In the genomic region with DNA sequence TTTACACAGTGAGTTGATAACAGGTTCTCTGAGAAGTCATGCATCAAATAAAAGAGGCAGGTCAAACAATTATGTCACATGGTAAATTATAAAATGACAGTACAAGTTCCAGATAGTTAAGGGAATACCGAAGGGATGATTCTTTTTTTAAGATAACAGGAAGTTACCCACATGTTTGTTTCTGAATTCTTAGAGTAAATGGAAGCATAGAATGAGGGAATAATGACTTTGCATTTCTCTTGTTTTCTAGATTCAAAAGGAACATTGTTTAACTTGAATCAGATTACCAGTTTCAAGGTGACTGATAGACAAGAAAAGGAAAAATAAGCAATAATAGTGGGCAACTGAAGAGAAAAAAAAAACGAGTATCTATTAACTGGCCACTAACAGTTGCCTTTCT, we compare ENCODE assay signal across 23 cellular contexts.
DNase-seq lines count a peak whose midpoint lies in the region; ATAC-seq, FAIRE-seq and TF ChIP-seq lines count a peak whose summit lies in the region.
"Had no signal": no experiment of that assay in that cellular context is flagged by ENCODE, and none has a peak within 500 bp of the region (broad histone marks: within the 10 kb centered on the region; RNA-seq: fewer than 3 reads in every experiment).

No MANE protein-coding gene starts in this region.

- no peaks in the 10 kb centered on the region for H3K9me1 ChIP-seq in IMR-90 (ENCODE audit: insufficient read depth, low read length)
- no peaks in the 10 kb centered on the region for H3K9me1 ChIP-seq in K562 (ENCODE audit: control insufficient read depth, insufficient read depth, low read length)

- no peak for TF ChIP-seq CTCF in IMR-90 (conservative IDR thresholded peaks at IDR 0.05; ENCODE audit: low read depth, low read length)
- TF ChIP-seq CTCF in K562 (IDR thresholded peaks at IDR 0.05 in 2 of 3, conservative IDR thresholded peaks at IDR 0.05 in 1 of 3; ENCODE audit: insufficient read depth in 2 of 3, low read depth in 1 of 3, low read length in 3 of 3) = no peak
- TF ChIP-seq CTCF in WERI-Rb-1 (IDR thresholded peaks at IDR 0.05; ENCODE audit: low read depth, low read length) = no peak

- H3K9me3 ChIP-seq in IMR-90 (ENCODE audit: control insufficient read depth, insufficient read depth, low read length) (no peaks in the 10 kb centered on the region), K562 (replicated peaks; ENCODE audit: control insufficient read depth, insufficient read depth, low read depth, low read length) (no peaks in the 10 kb centered on the region), WERI-Rb-1 (ENCODE audit: severe bottlenecking) (no peaks in the 10 kb centered on the region)

- H3K4me1 Mint-ChIP-seq in activated T-helper 1 cell treated with anti-CD3 and anti-CD28 coated beads, Interleukin-12 subunit alpha, Interleukin-12 subunit beta, Interleukin-2, Interleukin-4 antibody, amounts not matched to agents 30 ng/mL and 10 ng/mL and 1 ng/mL, durations not matched to agents 14 hours and 24 hours and 36 hours (ENCODE audit: low read depth) = no peaks in the 10 kb centered on the region
- H3K4me1 Mint-ChIP-seq: B cell had no signal

- H3K27ac Mint-ChIP-seq in activated T-helper 1 cell treated with anti-CD3 and anti-CD28 coated beads, Interleukin-12 subunit alpha, Interleukin-12 subunit beta, Interleukin-2, Interleukin-4 antibody, amounts not matched to agents 30 ng/mL and 10 ng/mL and 1 ng/mL, durations not matched to agents 14 hours and 24 hours and 36 hours = no peak overlapping the region
- H3K27ac Mint-ChIP-seq: B cell, CD14-positive monocyte had no signal

- ATAC-seq in IMR-90 (ENCODE audit: low read depth) (no peak), K562 (no peak)
- ATAC-seq: Right ventricle myocardium inferior had no signal

- TF ChIP-seq POLR2A in IMR-90 (IDR thresholded peaks at IDR 0.05; ENCODE audit: low read depth, low read length) = no peak
- TF ChIP-seq POLR2A in K562 (conservative IDR thresholded peaks at IDR 0.05) = no peak

- H4K91ac ChIP-seq in IMR-90 (ENCODE audit: insufficient read depth, low read depth, low read length) = no peak overlapping the region

- DNase-seq in A172 (ENCODE audit: low spot score) = peak; percentile 39
- peak; percentile 53 for DNase-seq in EH (ENCODE audit: low read depth)
- DNase-seq in IMR-90 = peak; percentile 21
- no peak for DNase-seq in K562 (ENCODE audit: extremely low read depth in 1 of 4, low spot score in 3 of 4)
- DNase-seq in activated T-helper 1 cell treated with anti-CD3 and anti-CD28 coated beads, Interleukin-12 subunit alpha, Interleukin-12 subunit beta, Interleukin-2, Interleukin-4 antibody, amounts not matched to agents 30 ng/mL and 10 ng/mL and 1 ng/mL, durations not matched to agents 14 hours and 24 hours and 36 hours (ENCODE audit: low spot score) = no peak
- no peak for DNase-seq in stimulated activated CD4-positive, alpha-beta T cell treated with anti-CD3 and anti-CD28 coated beads, Interleukin-15, amount 100 ng/mL, for 24 hours
- DNase-seq in inferior parietal cortex (ENCODE audit: extremely low spot score) = no peak
- no peak for DNase-seq in WERI-Rb-1
- DNase-seq: DMS79 treated with DMSO at 0.1 percent for 48 hours, KBM-7, MV-4-11, NCI-H1105 treated with DMSO at 0.1 percent for 48 hours, NCI-H1694, NCI-H2081, NCI-H2171, NCI-H524 treated with DMSO at 0.1 percent for 48 hours, NCI-H82, SW 1271 had no signal

- H4K8ac ChIP-seq in IMR-90 (ENCODE audit: low read depth in 2 of 2, low read length in 2 of 2) = no peak overlapping the region

- no peaks in the 10 kb centered on the region for H3K4me1 ChIP-seq in IMR-90 (ENCODE audit: control insufficient read depth, insufficient read depth, low read length)
- no peaks in the 10 kb centered on the region for H3K4me1 ChIP-seq in K562 (replicated peaks in 1 of 2; ENCODE audit: control insufficient read depth in 2 of 2, insufficient read depth in 2 of 2, low read length in 2 of 2)

- no peak overlapping the region for H3K56ac ChIP-seq in IMR-90 (ENCODE audit: extremely low read depth, insufficient read depth, low read length)

- TF ChIP-seq EP300 in K562 (IDR thresholded peaks at IDR 0.05; ENCODE audit: low read length) = no peak

- no peak overlapping the region for H2AFZ ChIP-seq in IMR-90 (replicated peaks; ENCODE audit: low read length, poor library complexity)
- H2AFZ ChIP-seq in K562 (ENCODE audit: low read depth, low read length) = no peak overlapping the region

- POLR2A ChIA-PET in IMR-90 (lab: Charles Lee; ENCODE audit: unreplicated experiment) = no interaction called here
- POLR2A ChIA-PET in K562 (lab: Yijun Ruan, JAX) = no interaction called here

- H4K5ac ChIP-seq in IMR-90 (ENCODE audit: low read depth, low read length) = no peak overlapping the region

- CTCF ChIA-PET in IMR-90 (lab: Yijun Ruan, JAX) = no interaction called here
- CTCF ChIA-PET in K562 (lab: Yijun Ruan, JAX; ENCODE audit: low intra/inter-chr PET ratio) = no interaction called here

- H3K18ac ChIP-seq in IMR-90 (ENCODE audit: low read depth, low read length) = no peak overlapping the region

- H3K36me3 Mint-ChIP-seq in activated T-helper 1 cell treated with anti-CD3 and anti-CD28 coated beads, Interleukin-12 subunit alpha, Interleukin-12 subunit beta, Interleukin-2, Interleukin-4 antibody, amounts not matched to agents 30 ng/mL and 10 ng/mL and 1 ng/mL, durations not matched to agents 14 hours and 24 hours and 36 hours (ENCODE audit: low read depth) = peaks cover 5% of the 10 kb centered on the region

- BruUV-seq in IMR-90 (replicated peaks; lab: Mats Ljungman, UMichigan) = TSS peak; percentile 32
- BruUV-seq in K562 (replicated peaks; lab: Mats Ljungman, UMichigan) = no TSS peak

- no peak for FAIRE-seq in K562 (lab: Jason Lieb, UNC)
- FAIRE-seq: A204.1, G401.6 had no signal

- intact Hi-C loops in IMR-90 (cut with micrococcal nuclease) = no loop called here
- intact Hi-C loops in K562 (cut with micrococcal nuclease) = no loop called here
- intact Hi-C loops in activated T-helper 1 cell treated with anti-CD3 and anti-CD28 coated beads, Interleukin-12 subunit alpha, Interleukin-12 subunit beta, Interleukin-2, Interleukin-4 antibody, amounts not matched to agents 30 ng/mL and 10 ng/mL and 1 ng/mL, durations not matched to agents 14 hours and 24 hours and 36 hours (cut with micrococcal nuclease) = no loop called here

- in situ Hi-C loops in IMR-90 (cut with MboI; ENCODE audit: low sequenced_read_pairs) (no loop called here), K562 (cut with MboI) (no loop called here)

- no peak overlapping the region for H2AK9ac ChIP-seq in IMR-90 (replicated peaks; ENCODE audit: low read depth, low read length, poor library complexity)

- no peaks in the 10 kb centered on the region for H3K27me3 Mint-ChIP-seq in activated T-helper 1 cell treated with anti-CD3 and anti-CD28 coated beads, Interleukin-12 subunit alpha, Interleukin-12 subunit beta, Interleukin-2, Interleukin-4 antibody, amounts not matched to agents 30 ng/mL and 10 ng/mL and 1 ng/mL, durations not matched to agents 14 hours and 24 hours and 36 hours (ENCODE audit: insufficient read depth)
- H3K27me3 Mint-ChIP-seq: B cell had no signal

- no peak overlapping the region for H2BK20ac ChIP-seq in IMR-90 (ENCODE audit: low read depth, low read length)

- no peak overlapping the region for H3K23ac ChIP-seq in IMR-90 (ENCODE audit: low read depth, low read length)

- H4K20me1 ChIP-seq in IMR-90 (ENCODE audit: insufficient read depth, low read length) (no peaks in the 10 kb centered on the region), K562 (replicated peaks; ENCODE audit: control insufficient read depth, insufficient read depth, low read length) (no peaks in the 10 kb centered on the region)

- H3K14ac ChIP-seq in IMR-90 (replicated peaks; ENCODE audit: low read depth, low read length) = no peak overlapping the region

- H3K9me3 Mint-ChIP-seq in activated T-helper 1 cell treated with anti-CD3 and anti-CD28 coated beads, Interleukin-12 subunit alpha, Interleukin-12 subunit beta, Interleukin-2, Interleukin-4 antibody, amounts not matched to agents 30 ng/mL and 10 ng/mL and 1 ng/mL, durations not matched to agents 14 hours and 24 hours and 36 hours = no peaks in the 10 kb centered on the region

- H3K4me3 Mint-ChIP-seq in activated T-helper 1 cell treated with anti-CD3 and anti-CD28 coated beads, Interleukin-12 subunit alpha, Interleukin-12 subunit beta, Interleukin-2, Interleukin-4 antibody, amounts not matched to agents 30 ng/mL and 10 ng/mL and 1 ng/mL, durations not matched to agents 14 hours and 24 hours and 36 hours = no peak overlapping the region
- H3K4me3 Mint-ChIP-seq: B cell, CD14-positive monocyte had no signal

- H3K9ac ChIP-seq in IMR-90 (ENCODE audit: low read depth, low read length) (no peak overlapping the region), K562 (ENCODE audit: insufficient read depth in 1 of 2, low read depth in 2 of 2, low read length in 2 of 2) (no peak overlapping the region)

- H3K4me3 ChIP-seq in IMR-90 (ENCODE audit: insufficient read depth, low read depth, low read length) (no peak overlapping the region), K562 (no peak overlapping the region), WERI-Rb-1 (ENCODE audit: low read depth, low read length) (no peak overlapping the region)

- no peak overlapping the region for H3K4me2 ChIP-seq in IMR-90 (ENCODE audit: low read depth, low read length)
- no peak overlapping the region for H3K4me2 ChIP-seq in K562 (ENCODE audit: insufficient read depth, low read length)

- no peak overlapping the region for H2BK120ac ChIP-seq in IMR-90 (ENCODE audit: low read depth, low read length)

- H3K36me3 ChIP-seq in IMR-90 (ENCODE audit: control insufficient read depth, insufficient read depth, low read length) (peaks cover 22% of the 10 kb centered on the region), K562 (ENCODE audit: control insufficient read depth, insufficient read depth, low read length) (peaks cover 29% of the 10 kb centered on the region; the same call in 2 of the 3 replicates), WERI-Rb-1 (peaks cover 43% of the 10 kb centered on the region)

- no peaks in the 10 kb centered on the region for H3K79me2 ChIP-seq in K562 (ENCODE audit: control insufficient read depth, insufficient read depth, low read length)

- no peaks in the 10 kb centered on the region; a peak in 1 of 4 replicates for H3K79me1 ChIP-seq in IMR-90 (ENCODE audit: low read depth in 1 of 2, low read length in 2 of 2)

- TF ChIP-seq RAD21 in IMR-90 (IDR thresholded peaks at IDR 0.05; ENCODE audit: low read length) (no peak), K562 (CRISPR knock-in tag; conservative IDR thresholded peaks at IDR 0.05 in 1 of 2, IDR thresholded peaks at IDR 0.05 in 1 of 2) (no peak)

- H3K4ac ChIP-seq in IMR-90 (ENCODE audit: low read depth, low read length) = no peak overlapping the region

- H3K27me3 ChIP-seq in IMR-90 (ENCODE audit: control insufficient read depth, insufficient read depth, low read length) = no peaks in the 10 kb centered on the region
- H3K27me3 ChIP-seq in K562 (ENCODE audit: control insufficient read depth in 2 of 2, insufficient read depth in 2 of 2, low read length in 2 of 2) = no peaks in the 10 kb centered on the region
- H3K27me3 ChIP-seq in WERI-Rb-1 (ENCODE audit: insufficient read depth, low read depth, severe bottlenecking) = no peaks in the 10 kb centered on the region

- H3K27ac ChIP-seq in IMR-90 (ENCODE audit: insufficient read depth, low read length) (no peak overlapping the region), K562 (ENCODE audit: extremely low read depth, low read depth, low read length) (no peak overlapping the region), WERI-Rb-1 (no peak overlapping the region)

- peak overlapping the region; percentile 45 for H2BK5ac ChIP-seq in IMR-90 (ENCODE audit: low read depth, low read length, poor library complexity, severe bottlenecking)

- no peak overlapping the region for H2AK5ac ChIP-seq in IMR-90 (ENCODE audit: low read depth, low read length)

- no CpG with 5 or more reads among the region's 2 CpGs for WGBS in IMR-90 (ENCODE audit: extremely low coverage in 2 of 2, insufficient read length in 1 of 2), 2 experiments
- WGBS in K562 (ENCODE audit: insufficient coverage, low coverage, missing lambda C conversion rate) = 16% methylated on average over 2 of the region's 2 CpGs

- dilution Hi-C loops in IMR-90 (cut with HindIII; ENCODE audit: low sequenced_read_pairs, unreplicated experiment) = no loop called here

- no peak overlapping the region for H2BK15ac ChIP-seq in IMR-90 (ENCODE audit: low read depth, low read length)

Comparison
In these comparisons a context has a peak if more than half of its experiments do, and no peak if none do; other contexts are left out.
1. DNase-seq: peak in A172 (single experiment), EH (single experiment) and IMR-90 (single experiment); none in K562 (0 of 4), activated T-helper 1 cell treated with anti-CD3 and anti-CD28 coated beads, Interleukin-12 subunit alpha, Interleukin-12 subunit beta, Interleukin-2, Interleukin-4 antibody, amounts not matched to agents 30 ng/mL and 10 ng/mL and 1 ng/mL, durations not matched to agents 14 hours and 24 hours and 36 hours (single experiment), stimulated activated CD4-positive, alpha-beta T cell treated with anti-CD3 and anti-CD28 coated beads, Interleukin-15, amount 100 ng/mL, for 24 hours (single experiment), inferior parietal cortex (single experiment) and WERI-Rb-1 (single experiment).